ENCODE assay signal across 28 cellular contexts in genomic region chr20:61877776-61878477, GRCh38.
"Had no signal": no experiment of that assay in that cellular context is flagged by ENCODE, and none has a peak within 500 bp of the region (broad histone marks: within the 10 kb centered on the region; RNA-seq: fewer than 3 reads in every experiment).

No MANE protein-coding gene starts in this region.

- H3K27ac Mint-ChIP-seq: naive thymus-derived CD8-positive, alpha-beta T cell; natural killer cell treated with Interleukin-12 subunit alpha and Interleukin-12 subunit beta and Interleukin-15 and Interleukin-18, amount 100 ng/mL, for 72 hours; neural progenitor cell; stimulated activated effector memory CD8-positive, alpha-beta T cell treated with anti-CD3 and anti-CD28 coated beads, Interleukin-12 subunit alpha, Interleukin-12 subunit beta, amount 100 ng/mL, for 72 hours; stimulated activated naive B cell treated with anti-CD40 and anti-IgM and Interleukin-4, amounts not matched to agents 10 μg/mL and 1 μg/mL and 100 μg/mL, for 72 hours; stimulated activated naive CD8-positive, alpha-beta T cell treated with anti-CD3 and anti-CD28 coated beads, Interleukin-15, Interleukin-2, amounts not matched to agents 100 ng/mL and 50 ng/mL, for 24 hours had no signal

- H3K9me3 Mint-ChIP-seq: naive thymus-derived CD8-positive, alpha-beta T cell; natural killer cell treated with Interleukin-12 subunit alpha and Interleukin-12 subunit beta and Interleukin-15 and Interleukin-18, amount 100 ng/mL, for 72 hours; nephron progenitor cell; neural progenitor cell; stimulated activated effector memory CD8-positive, alpha-beta T cell treated with anti-CD3 and anti-CD28 coated beads, Interleukin-12 subunit alpha, Interleukin-12 subunit beta, amount 100 ng/mL, for 72 hours; stimulated activated naive CD8-positive, alpha-beta T cell treated with anti-CD3 and anti-CD28 coated beads, Interleukin-15, Interleukin-2, amounts not matched to agents 100 ng/mL and 50 ng/mL, for 24 hours had no signal

- H2AFZ ChIP-seq: neural progenitor cell had no signal

- H3K9ac ChIP-seq: neural progenitor cell had no signal

- H3K4me1 ChIP-seq: neural progenitor cell, pancreas, prostate gland, right atrium auricular region, right lobe of liver, sigmoid colon, stomach, thyroid gland, upper lobe of left lung, vagina had no signal

- H3K36me3 Mint-ChIP-seq: naive thymus-derived CD8-positive, alpha-beta T cell; natural killer cell treated with Interleukin-12 subunit alpha and Interleukin-12 subunit beta and Interleukin-15 and Interleukin-18, amount 100 ng/mL, for 72 hours; neural progenitor cell; stimulated activated effector memory CD8-positive, alpha-beta T cell treated with anti-CD3 and anti-CD28 coated beads, Interleukin-12 subunit alpha, Interleukin-12 subunit beta, amount 100 ng/mL, for 72 hours; stimulated activated naive B cell treated with anti-CD40 and anti-IgM and Interleukin-4, amounts not matched to agents 10 μg/mL and 1 μg/mL and 100 μg/mL, for 72 hours had no signal

- H3K4me1 Mint-ChIP-seq: neural progenitor cell; stimulated activated naive B cell treated with anti-CD40 and anti-IgM and Interleukin-4, amounts not matched to agents 10 μg/mL and 1 μg/mL and 100 μg/mL, for 72 hours had no signal

- H3K27me3 Mint-ChIP-seq: natural killer cell treated with Interleukin-12 subunit alpha and Interleukin-12 subunit beta and Interleukin-15 and Interleukin-18, amount 100 ng/mL, for 72 hours; stimulated activated naive CD8-positive, alpha-beta T cell treated with anti-CD3 and anti-CD28 coated beads, Interleukin-15, Interleukin-2, amounts not matched to agents 100 ng/mL and 50 ng/mL, for 24 hours had no signal

- H3K4me3 ChIP-seq: neural progenitor cell, pancreas, prostate gland, right atrium auricular region, right lobe of liver, sigmoid colon, stomach, thoracic aorta, thyroid gland, tibial nerve, upper lobe of left lung, vagina had no signal

- H3K4me2 ChIP-seq: neural progenitor cell had no signal

- DNase-seq: naive thymus-derived CD8-positive, alpha-beta T cell; nephron progenitor cell; nucleus accumbens; retina; right lobe of liver; sigmoid colon; small intestine; stimulated activated CD4-positive, alpha-beta T cell treated with anti-CD3 and anti-CD28 coated beads, Interleukin-15, amount 100 ng/mL, for 24 hours; stimulated activated CD4-positive, alpha-beta T cell treated with anti-CD3 and anti-CD28 coated beads, Interleukin-2, amount 100 ng/mL, for 24 hours; stimulated activated CD4-positive, alpha-beta T cell treated with anti-CD3 and anti-CD28 coated beads, Interleukin-2, amount 100 ng/mL, for 48 hours; stimulated activated CD4-positive, alpha-beta T cell treated with anti-CD3 and anti-CD28 coated beads, Interleukin-4, amount 100 ng/mL, for 24 hours; stimulated activated naive B cell treated with anti-CD40 and anti-IgM and Interleukin-4, amounts not matched to agents 10 μg/mL and 1 μg/mL and 100 μg/mL, for 72 hours; stimulated activated naive CD4-positive, alpha-beta T cell treated with Interleukin-2 at 50 U/mL for 16 hours; stomach; thyroid gland; trophoblast cell had no signal

- H3K4me3 Mint-ChIP-seq: naive thymus-derived CD8-positive, alpha-beta T cell; natural killer cell treated with Interleukin-12 subunit alpha and Interleukin-12 subunit beta and Interleukin-15 and Interleukin-18, amount 100 ng/mL, for 72 hours; nephron progenitor cell; neural progenitor cell; stimulated activated effector memory CD8-positive, alpha-beta T cell treated with anti-CD3 and anti-CD28 coated beads, Interleukin-12 subunit alpha, Interleukin-12 subunit beta, amount 100 ng/mL, for 72 hours; stimulated activated naive B cell treated with anti-CD40 and anti-IgM and Interleukin-4, amounts not matched to agents 10 μg/mL and 1 μg/mL and 100 μg/mL, for 72 hours; stimulated activated naive CD8-positive, alpha-beta T cell treated with anti-CD3 and anti-CD28 coated beads, Interleukin-15, Interleukin-2, amounts not matched to agents 100 ng/mL and 50 ng/mL, for 24 hours had no signal

- H3K9me3 ChIP-seq: neutrophil, pancreas, prostate gland, right atrium auricular region, right lobe of liver, sigmoid colon, stomach, thoracic aorta, thyroid gland, tibial nerve, upper lobe of left lung, vagina had no signal

- H3K36me3 ChIP-seq: neural progenitor cell, neutrophil, pancreas, prostate gland, right atrium auricular region, right lobe of liver, sigmoid colon, stomach, thoracic aorta, thyroid gland, tibial nerve, upper lobe of left lung, vagina had no signal

- H3K27ac ChIP-seq: neural progenitor cell, neutrophil, pancreas, prostate gland, right atrium auricular region, right lobe of liver, sigmoid colon, stomach, thoracic aorta, thyroid gland, tibial nerve, upper lobe of left lung, vagina had no signal

- ATAC-seq: naive thymus-derived CD8-positive, alpha-beta T cell; natural killer cell treated with Interleukin-12 subunit alpha and Interleukin-12 subunit beta and Interleukin-15 and Interleukin-18, amount 100 ng/mL, for 72 hours; pancreas; right lobe of liver; stimulated activated effector memory CD8-positive, alpha-beta T cell treated with anti-CD3 and anti-CD28 coated beads, Interleukin-12 subunit alpha, Interleukin-12 subunit beta, amount 100 ng/mL, for 72 hours; stimulated activated naive B cell treated with anti-CD40 and anti-IgM and Interleukin-4, amounts not matched to agents 10 μg/mL and 1 μg/mL and 100 μg/mL, for 72 hours had no signal

- H3K27me3 ChIP-seq: neural progenitor cell, pancreas, right atrium auricular region, right lobe of liver, thyroid gland, tibial nerve, upper lobe of left lung, vagina had no signal
